Comparison of ENCODE assay signal across 16 cellular contexts in the genomic region with DNA sequence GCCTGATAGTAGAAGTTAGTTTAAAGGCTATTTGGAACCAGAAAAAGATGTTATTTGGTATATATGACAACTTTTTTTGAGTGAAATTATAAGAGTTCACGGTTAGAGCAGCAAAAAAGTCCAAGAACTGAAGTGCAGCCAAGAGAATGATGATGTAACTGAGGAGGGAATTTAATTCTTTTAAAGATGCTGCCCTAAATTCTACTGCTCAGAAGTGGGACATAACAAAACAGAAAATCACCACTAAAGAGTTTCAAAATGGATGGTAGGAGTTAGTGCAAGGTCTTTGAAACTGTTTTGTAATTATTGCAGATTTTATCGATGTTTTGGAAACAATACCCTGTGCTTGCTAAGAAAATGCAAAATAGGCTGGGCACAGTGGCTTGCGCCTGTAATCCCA. TPM values are rescaled to one million over a fixed set of nuclear protein-coding genes. Genes with fewer than 3 reads are reported as not detected.
A peak's percentile ranks its signal among the peaks of the same experiment; 100 is the strongest.
DNase-seq lines count a peak whose midpoint lies in the region; ATAC-seq, FAIRE-seq and TF ChIP-seq lines count a peak whose summit lies in the region.
"Had no signal": no experiment of that assay in that cellular context is flagged by ENCODE, and none has a peak within 500 bp of the region (broad histone marks: within the 10 kb centered on the region; RNA-seq: fewer than 3 reads in every experiment).

No MANE protein-coding gene starts in this region.

- peaks cover 44% of the 10 kb centered on the region for H3K4me1 Mint-ChIP-seq in activated CD8-positive, alpha-beta T cell treated with anti-CD3 and anti-CD28 coated beads for 36 hours (ENCODE audit: low read depth)
- peaks cover 35% of the 10 kb centered on the region for H3K4me1 Mint-ChIP-seq in activated CD8-positive, alpha-beta T cell treated with anti-CD3 and anti-CD28 coated beads, Interleukin-2, amount 10 ng/mL, durations not matched to agents 7 days and 5 days (ENCODE audit: low read depth)
- H3K4me1 Mint-ChIP-seq in stimulated activated naive B cell treated with anti-CD40 and anti-IgM and Interleukin-4, amounts not matched to agents 10 μg/mL and 1 μg/mL and 100 μg/mL, for 72 hours, result peaks cover 14 to 47% of the 10 kb centered on the region in 2 donors

- no peaks in the 10 kb centered on the region for H4K20me1 ChIP-seq in GM12878 (ENCODE audit: control insufficient read depth, insufficient read depth)

- no peak for TF ChIP-seq EP300 in GM12878 (IDR thresholded peaks at IDR 0.05; ENCODE audit: borderline replicate concordance in 1 of 2, control insufficient read depth in 1 of 2, low read depth in 2 of 2, low read length in 2 of 2)

- no peak for TF ChIP-seq RAD21 in GM12878 (IDR thresholded peaks at IDR 0.05; ENCODE audit: insufficient read depth, low read depth, low read length)

- H3K4me1 ChIP-seq in GM12878 (ENCODE audit: control insufficient read depth, insufficient read depth, low read length) (no peaks in the 10 kb centered on the region), right cardiac atrium (ENCODE audit: control insufficient read depth, insufficient read depth, low read length) (peaks cover 4% of the 10 kb centered on the region), lower lobe of right lung (peaks cover 35% of the 10 kb centered on the region)
- H3K4me1 ChIP-seq: SJCRH30 had no signal

- POLR2A ChIA-PET in activated CD8-positive, alpha-beta T cell treated with anti-CD3 and anti-CD28 coated beads for 36 hours (lab: Charles Lee), result no interaction called here
- POLR2A ChIA-PET in activated CD8-positive, alpha-beta T cell treated with anti-CD3 and anti-CD28 coated beads, Interleukin-2, amount 10 ng/mL, durations not matched to agents 7 days and 5 days (lab: Charles Lee), result no interaction called here
- POLR2A ChIA-PET in GM12878 (lab: Charles Lee), result no interaction called here

- H3K9me3 Mint-ChIP-seq in activated CD8-positive, alpha-beta T cell treated with anti-CD3 and anti-CD28 coated beads for 36 hours, result no peaks in the 10 kb centered on the region
- no peaks in the 10 kb centered on the region for H3K9me3 Mint-ChIP-seq in activated CD8-positive, alpha-beta T cell treated with anti-CD3 and anti-CD28 coated beads, Interleukin-2, amount 10 ng/mL, durations not matched to agents 7 days and 5 days (ENCODE audit: insufficient read depth)
- no peaks in the 10 kb centered on the region for H3K9me3 Mint-ChIP-seq in stimulated activated naive B cell treated with anti-CD40 and anti-IgM and Interleukin-4, amounts not matched to agents 10 μg/mL and 1 μg/mL and 100 μg/mL, for 72 hours

- H3K36me3 ChIP-seq in GM12878 (ENCODE audit: control insufficient read depth in 2 of 2, insufficient read depth in 2 of 2, low read length in 1 of 2), result peaks cover 0 to 5% of the 10 kb centered on the region in 2 experiments; a peak in 1 of 4 replicates
- H3K36me3 ChIP-seq in lower lobe of right lung, result no peaks in the 10 kb centered on the region
- H3K36me3 ChIP-seq: SJCRH30 had no signal

- H3K4me3 ChIP-seq in GM12878 (no peak overlapping the region), right cardiac atrium (ENCODE audit: low read length) (no peak overlapping the region), lower lobe of right lung (no peak overlapping the region)
- H3K4me3 ChIP-seq: SJCRH30 had no signal

- RAD21 ChIA-PET in GM12878 (lab: Charles Lee; ENCODE audit: unreplicated experiment), result no interaction called here

- DNase-seq in activated CD8-positive, alpha-beta T cell treated with anti-CD3 and anti-CD28 coated beads for 36 hours, result no peak
- no peak for DNase-seq in activated CD8-positive, alpha-beta T cell treated with anti-CD3 and anti-CD28 coated beads, Interleukin-2, amount 10 ng/mL, durations not matched to agents 7 days and 5 days
- no peak for DNase-seq in GM12878 (ENCODE audit: low read depth, low spot score)
- no peak for DNase-seq in right cardiac atrium
- DNase-seq in stimulated activated naive B cell treated with anti-CD40 and anti-IgM and Interleukin-4, amounts not matched to agents 10 μg/mL and 1 μg/mL and 100 μg/mL, for 72 hours, result no peak
- DNase-seq in lower lobe of right lung, result no peak
- no peak for DNase-seq in substantia nigra (lab: John Stamatoyannopoulos, UW)
- DNase-seq: activated CD4-positive, alpha-beta T cell treated with anti-CD3 and anti-CD28 coated beads, Interleukin-2, amount 50 U/mL, for 1 hour; activated effector memory CD4-positive, alpha-beta T cell treated with anti-CD3 and anti-CD28 coated beads, Interleukin-2, amount 50 U/mL, for 16 hours; effector memory CD4-positive, alpha-beta T cell; mesendoderm; SJCRH30; T-helper 9 cell had no signal

- H3K79me2 ChIP-seq in GM12878 (ENCODE audit: control insufficient read depth, insufficient read depth, low read length), result peaks cover 81% of the 10 kb centered on the region

- no peak overlapping the region for H3K4me2 ChIP-seq in GM12878 (ENCODE audit: control insufficient read depth, insufficient read depth)

- ATAC-seq in activated CD8-positive, alpha-beta T cell treated with anti-CD3 and anti-CD28 coated beads for 36 hours, result no peak
- ATAC-seq in activated CD8-positive, alpha-beta T cell treated with anti-CD3 and anti-CD28 coated beads, Interleukin-2, amount 10 ng/mL, durations not matched to agents 7 days and 5 days, result no peak
- ATAC-seq in GM12878 (peak; percentile 32; the same call in 2 of the 3 replicates), right cardiac atrium (peak; percentile 27 to 46), lower lobe of right lung (no peak)
- no peak for ATAC-seq in stimulated activated naive B cell treated with anti-CD40 and anti-IgM and Interleukin-4, amounts not matched to agents 10 μg/mL and 1 μg/mL and 100 μg/mL, for 72 hours (replicated peaks)
- no peak for ATAC-seq in activated CD4-positive, CD25-positive, alpha-beta regulatory T cell treated with anti-CD3 and anti-CD28 coated beads, Interleukin-2, amount 50 U/mL, for 24 hours

- TF ChIP-seq CTCF in activated CD8-positive, alpha-beta T cell treated with anti-CD3 and anti-CD28 coated beads for 36 hours (IDR thresholded peaks at IDR 0.05), result no peak
- TF ChIP-seq CTCF in GM12878 (IDR thresholded peaks at IDR 0.05 in 2 of 3, conservative IDR thresholded peaks at IDR 0.05 in 1 of 3; ENCODE audit: control insufficient read depth in 2 of 3, extremely low read depth in 1 of 3, insufficient read depth in 1 of 3, low read depth in 3 of 3, low read length in 3 of 3) (no peak), lower lobe of right lung (IDR thresholded peaks at IDR 0.05) (no peak)

- 70% methylated on average over 3 of the region's 3 CpGs for WGBS in GM12878 (ENCODE audit: insufficient coverage, insufficient replicate concordance, low lambda C conversion rate, missing lambda C conversion rate)
- 72% methylated on average over 3 of the region's 3 CpGs for WGBS in right cardiac atrium

- H3K27me3 Mint-ChIP-seq in activated CD8-positive, alpha-beta T cell treated with anti-CD3 and anti-CD28 coated beads for 36 hours, result no peaks in the 10 kb centered on the region
- no peaks in the 10 kb centered on the region for H3K27me3 Mint-ChIP-seq in activated CD8-positive, alpha-beta T cell treated with anti-CD3 and anti-CD28 coated beads, Interleukin-2, amount 10 ng/mL, durations not matched to agents 7 days and 5 days (ENCODE audit: low read depth)
- H3K27me3 Mint-ChIP-seq in stimulated activated naive B cell treated with anti-CD40 and anti-IgM and Interleukin-4, amounts not matched to agents 10 μg/mL and 1 μg/mL and 100 μg/mL, for 72 hours, result no peaks in the 10 kb centered on the region

- BruUV-seq in GM12878 (replicated peaks; lab: Mats Ljungman, UMichigan), result TSS peak; percentile 28

- H3K4me3 Mint-ChIP-seq in activated CD8-positive, alpha-beta T cell treated with anti-CD3 and anti-CD28 coated beads for 36 hours, result no peak overlapping the region
- no peak overlapping the region for H3K4me3 Mint-ChIP-seq in activated CD8-positive, alpha-beta T cell treated with anti-CD3 and anti-CD28 coated beads, Interleukin-2, amount 10 ng/mL, durations not matched to agents 7 days and 5 days
- H3K4me3 Mint-ChIP-seq in stimulated activated naive B cell treated with anti-CD40 and anti-IgM and Interleukin-4, amounts not matched to agents 10 μg/mL and 1 μg/mL and 100 μg/mL, for 72 hours, result no peak overlapping the region

- no peak overlapping the region for H2AFZ ChIP-seq in GM12878 (ENCODE audit: control insufficient read depth, low read depth, low read length)

- in situ Hi-C loops in GM12878 (cut with MboI), result no loop called here

- peaks cover 3% of the 10 kb centered on the region for H3K36me3 Mint-ChIP-seq in activated CD8-positive, alpha-beta T cell treated with anti-CD3 and anti-CD28 coated beads for 36 hours (ENCODE audit: low read depth)
- peaks cover 15% of the 10 kb centered on the region for H3K36me3 Mint-ChIP-seq in activated CD8-positive, alpha-beta T cell treated with anti-CD3 and anti-CD28 coated beads, Interleukin-2, amount 10 ng/mL, durations not matched to agents 7 days and 5 days (ENCODE audit: low read depth)
- peaks cover 0 to 11% of the 10 kb centered on the region in 2 donors for H3K36me3 Mint-ChIP-seq in stimulated activated naive B cell treated with anti-CD40 and anti-IgM and Interleukin-4, amounts not matched to agents 10 μg/mL and 1 μg/mL and 100 μg/mL, for 72 hours

- intact Hi-C loops in activated CD8-positive, alpha-beta T cell treated with anti-CD3 and anti-CD28 coated beads for 36 hours (cut with micrococcal nuclease), result no loop called here
- intact Hi-C loops in GM12878 (cut with micrococcal nuclease; ENCODE audit: unreplicated experiment), result no loop called here
- intact Hi-C loops in right cardiac atrium (cut with DNase I), result loop anchor here in 2 of 4 donors (10.0 kb wide), 2 partner anchors 67 to 97 kb away; a partner anchor contains a TSS
- intact Hi-C loops in lower lobe of right lung (cut with DNase I), result no loop called here

- peak overlapping the region; percentile 14 for H3K27ac Mint-ChIP-seq in activated CD8-positive, alpha-beta T cell treated with anti-CD3 and anti-CD28 coated beads for 36 hours
- H3K27ac Mint-ChIP-seq in activated CD8-positive, alpha-beta T cell treated with anti-CD3 and anti-CD28 coated beads, Interleukin-2, amount 10 ng/mL, durations not matched to agents 7 days and 5 days, result no peak overlapping the region
- peak overlapping the region; percentile 56 for H3K27ac Mint-ChIP-seq in stimulated activated naive B cell treated with anti-CD40 and anti-IgM and Interleukin-4, amounts not matched to agents 10 μg/mL and 1 μg/mL and 100 μg/mL, for 72 hours

- H3K9ac ChIP-seq in GM12878 (ENCODE audit: control insufficient read depth, insufficient read depth, low read length), result no peak overlapping the region

- no peak for FAIRE-seq in GM12878 (lab: Jason Lieb, UNC)
- FAIRE-seq: A204.1 had no signal

- SMC1A ChIA-PET in GM12878 (lab: Charles Lee; ENCODE audit: uncharacterized antibody, unreplicated experiment), result interaction anchor here (1.2 to 1.6 kb wide), 3 partner anchors 14 to 118 kb away, joined by 3 to 7 read pairs (median 4); a partner anchor contains a TSS

- no peak overlapping the region for H3K27ac ChIP-seq in GM12878 (ENCODE audit: control insufficient read depth, insufficient read depth)
- no peak overlapping the region for H3K27ac ChIP-seq in right cardiac atrium (ENCODE audit: low read length)
- no peak overlapping the region for H3K27ac ChIP-seq in lower lobe of right lung
- H3K27ac ChIP-seq in substantia nigra (ENCODE audit: low read depth, low read length, poor library complexity, severe bottlenecking), result no peak overlapping the region
- H3K27ac ChIP-seq: HL-60, SJCRH30 had no signal

- H3K27me3 ChIP-seq in GM12878 (replicated peaks in 1 of 2; ENCODE audit: control insufficient read depth in 2 of 2, insufficient read depth in 2 of 2, low read length in 1 of 2), result no peaks in the 10 kb centered on the region
- no peaks in the 10 kb centered on the region for H3K27me3 ChIP-seq in right cardiac atrium (ENCODE audit: control insufficient read depth, insufficient read depth)
- no peaks in the 10 kb centered on the region for H3K27me3 ChIP-seq in lower lobe of right lung (ENCODE audit: low read depth)
- H3K27me3 ChIP-seq: SJCRH30 had no signal

- H3K9me3 ChIP-seq in GM12878 (replicated peaks; ENCODE audit: control insufficient read depth, insufficient read depth, low read length), result no peaks in the 10 kb centered on the region
- H3K9me3 ChIP-seq in right cardiac atrium (ENCODE audit: control insufficient read depth, low read length), result no peaks in the 10 kb centered on the region
- no peaks in the 10 kb centered on the region for H3K9me3 ChIP-seq in lower lobe of right lung
- H3K9me3 ChIP-seq: SJCRH30 had no signal

- no peak for TF ChIP-seq POLR2A in GM12878 (IDR thresholded peaks at IDR 0.05; ENCODE audit: low read depth, low read length)

- CTCF ChIA-PET in activated CD8-positive, alpha-beta T cell treated with anti-CD3 and anti-CD28 coated beads for 36 hours (lab: Charles Lee), result interaction anchor here (1.8 kb wide), 1 partner anchor 11 kb away, joined by 6 read pairs; no protein-coding TSS in a partner anchor
- CTCF ChIA-PET in activated CD8-positive, alpha-beta T cell treated with anti-CD3 and anti-CD28 coated beads, Interleukin-2, amount 10 ng/mL, durations not matched to agents 7 days and 5 days (lab: Charles Lee), result interaction anchor here (0.6 kb wide), 1 partner anchor 119 kb away, joined by 3 read pairs; no protein-coding TSS in a partner anchor
- CTCF ChIA-PET in GM12878 (lab: Yijun Ruan, JAX), result interaction anchor here (0.6 kb wide), 1 partner anchor 1232 kb away, joined by 4 read pairs; no protein-coding TSS in a partner anchor

RNA-seq across cellular contexts. Expression of a gene that starts 6.5 kb away (rescaled TPM):
- total RNA-seq in activated CD8-positive, alpha-beta T cell treated with anti-CD3 and anti-CD28 coated beads for 36 hours, result 10 to 100 TPM; 21.9 to 23.7 TPM
- total RNA-seq in activated CD8-positive, alpha-beta T cell treated with anti-CD3 and anti-CD28 coated beads, Interleukin-2, amount 10 ng/mL, durations not matched to agents 7 days and 5 days, result 10 to 100 TPM; 17.4 to 18.2 TPM
- 49.2 and 52.5 TPM in 2 replicates for total RNA-seq in GM12878 (2013; cell fraction: nucleolus; rRNA removed)
- total RNA-seq in GM12878 (2014; rRNA removed), result 9.4 and 11.9 TPM in 2 replicates
- total RNA-seq in GM12878 (2014; rRNA removed; fragmentation: Illumina TruSeq; extraction: Trizol), result 11.4 and 11.7 TPM in 2 replicates
- 9.8 and 11.9 TPM in 2 replicates for total RNA-seq in GM12878 (2021)
- polyA plus RNA-seq in GM12878 (2011; ENCODE audit: low read depth), result 4.6 TPM
- polyA plus RNA-seq in GM12878 (2011; rRNA removed), result 26.0 and 32.2 TPM in 2 replicates
- polyA plus RNA-seq in GM12878 (2011; cell fraction: cytosol; rRNA removed), result 12.2 and 20.6 TPM in 2 replicates
- polyA plus RNA-seq in GM12878 (2011; cell fraction: nucleus; rRNA removed), result 10.3 and 10.4 TPM in 2 replicates
- polyA plus RNA-seq in GM12878 (2012), result 7.4 and 8.2 TPM in 2 replicates
- polyA plus RNA-seq in GM12878 (2014; fragmentation: Illumina TruSeq; extraction: Trizol), result 9.1 and 11.4 TPM in 2 replicates
- 1 to 10 TPM; 2.8 to 3.5 TPM for polyA plus RNA-seq in GM12878 (2014; fragmentation: Nextera tagmentation; extraction: Ambion mirVana)
- 6.0 and 8.0 TPM in 2 replicates for polyA plus RNA-seq in GM12878 (2014; rRNA removed)
- 10 to 100 TPM in 1 of 2 experiments, 1 to 10 TPM in 1; 9.3 to 11.4 TPM for polyA plus RNA-seq in GM12878 (2016; fragmentation: Nextera tagmentation; extraction: Ambion mirVana)
- polyA minus RNA-seq in GM12878 (2011; rRNA and poly(A)+ RNA removed), result 32.2 and 41.7 TPM in 2 replicates
- polyA minus RNA-seq in GM12878 (2011; cell fraction: cytosol; rRNA and poly(A)+ RNA removed), result 8.0 and 8.6 TPM in 2 replicates
- 8.3 and 10.0 TPM in 2 replicates for polyA minus RNA-seq in GM12878 (2011; cell fraction: nucleus; rRNA and poly(A)+ RNA removed)
- 10 to 100 TPM; 21.4 to 26.7 (median 24.5) TPM for total RNA-seq in right cardiac atrium
- polyA plus RNA-seq in right cardiac atrium, result 8.8 TPM
- total RNA-seq in lower lobe of right lung, result 21.7 TPM

Comparison
In these comparisons a context has a peak if more than half of its experiments do, and no peak if none do; other contexts are left out.
1. ATAC-seq: peak in GM12878 (single experiment) and right cardiac atrium (2 of 2); none in activated CD8-positive, alpha-beta T cell treated with anti-CD3 and anti-CD28 coated beads for 36 hours (single experiment), activated CD8-positive, alpha-beta T cell treated with anti-CD3 and anti-CD28 coated beads, Interleukin-2, amount 10 ng/mL, durations not matched to agents 7 days and 5 days (single experiment), stimulated activated naive B cell treated with anti-CD40 and anti-IgM and Interleukin-4, amounts not matched to agents 10 μg/mL and 1 μg/mL and 100 μg/mL, for 72 hours (0 of 2), activated CD4-positive, CD25-positive, alpha-beta regulatory T cell treated with anti-CD3 and anti-CD28 coated beads, Interleukin-2, amount 50 U/mL, for 24 hours (0 of 2) and lower lobe of right lung (0 of 2).